Comparison of ENCODE assay signal across 11 cellular contexts in genomic region chr7:34096135-34096775, GRCh38.
DNase-seq lines count a peak whose midpoint lies in the region; ATAC-seq and TF ChIP-seq lines count a peak whose summit lies in the region.
"Had no signal": no experiment of that assay in that cellular context is flagged by ENCODE, and none has a peak within 500 bp of the region (broad histone marks: within the 10 kb centered on the region; RNA-seq: fewer than 3 reads in every experiment).

No MANE protein-coding gene starts in this region.

- no peak for TF ChIP-seq POLR2A in adrenal gland (IDR thresholded peaks at IDR 0.05)
- no peak for TF ChIP-seq POLR2A in heart left ventricle (IDR thresholded peaks at IDR 0.05)

- H3K9me3 Mint-ChIP-seq in activated T-cell treated with anti-CD3 and anti-CD28 coated beads, Interleukin-2, amount 50 U/mL, for 72 hours: peaks cover 0 to 3% of the 10 kb centered on the region in 2 donors

- peak overlapping the region; percentile 72 for H3K4me2 ChIP-seq in skeletal muscle satellite cell (ENCODE audit: low read length)

- H3K9ac ChIP-seq in skeletal muscle satellite cell (ENCODE audit: low read depth, low read length): no peak overlapping the region

- peak; percentile 24 to 95 (median 89) for ATAC-seq in heart left ventricle
- no peak for ATAC-seq in GM19324 (IDR thresholded peaks at IDR 0.05; ENCODE audit: low FRiP score, unreplicated experiment)
- ATAC-seq in activated T-cell treated with anti-CD3 and anti-CD28 coated beads, Interleukin-2, amount 50 U/mL, for 72 hours (replicated peaks in 1 of 2): no peak
- no peak for ATAC-seq in GM18907 (IDR thresholded peaks at IDR 0.05; ENCODE audit: unreplicated experiment)

- no peaks in the 10 kb centered on the region for H3K36me3 Mint-ChIP-seq in activated T-cell treated with anti-CD3 and anti-CD28 coated beads, Interleukin-2, amount 50 U/mL, for 72 hours (ENCODE audit: insufficient read depth in 2 of 2)

- intact Hi-C loops in adrenal gland (cut with DNase I): no loop called here
- intact Hi-C loops in heart left ventricle (cut with DNase I): loop anchor here in 1 of 10 donors (10.0 kb wide), 1 partner anchor 69 kb away; no protein-coding TSS in a partner anchor

- H3K4me3 ChIP-seq in adrenal gland (no peak overlapping the region), heart left ventricle (no peak overlapping the region), skeletal muscle satellite cell (ENCODE audit: low read length) (no peak overlapping the region)
- H3K4me3 ChIP-seq: skin epidermis had no signal

- no peaks in the 10 kb centered on the region for H3K4me1 Mint-ChIP-seq in activated T-cell treated with anti-CD3 and anti-CD28 coated beads, Interleukin-2, amount 50 U/mL, for 72 hours (ENCODE audit: low read depth)

- peak; percentile 93 for DNase-seq in GM04504 (ENCODE audit: low read depth)
- DNase-seq in adrenal gland: peak in 6 of 7 donors; percentile 33 to 80 (median 58)
- peak; percentile 23 to 82 (median 66) for DNase-seq in heart left ventricle
- no peak for DNase-seq in activated T-cell treated with anti-CD3 and anti-CD28 coated beads, Interleukin-2, amount 50 U/mL, for 72 hours
- no peak for DNase-seq in activated CD4-positive, alpha-beta T cell treated with anti-CD3 and anti-CD28 coated beads, Interleukin-2, amount 50 U/mL, for 1 hour
- DNase-seq: activated T-cell treated with anti-CD3 and anti-CD28 coated beads, Interleukin-2, amount 50 U/mL, for 1 hour; KG1 had no signal

- H3K27me3 Mint-ChIP-seq in activated T-cell treated with anti-CD3 and anti-CD28 coated beads, Interleukin-2, amount 50 U/mL, for 72 hours (ENCODE audit: low read depth): no peaks in the 10 kb centered on the region

- no peak overlapping the region for H3K27ac Mint-ChIP-seq in activated T-cell treated with anti-CD3 and anti-CD28 coated beads, Interleukin-2, amount 50 U/mL, for 72 hours

- H3K9me3 ChIP-seq in adrenal gland (replicated peaks in 1 of 3) (no peaks in the 10 kb centered on the region), heart left ventricle (peaks cover 0 to 9% (median 0%) of the 10 kb centered on the region in 12 donors), skeletal muscle satellite cell (replicated peaks; ENCODE audit: low read length) (no peaks in the 10 kb centered on the region)

- no peak for TF ChIP-seq CTCF in adrenal gland (IDR thresholded peaks at IDR 0.05)
- TF ChIP-seq CTCF in heart left ventricle (IDR thresholded peaks at IDR 0.05): no peak

- no peaks in the 10 kb centered on the region for H3K36me3 ChIP-seq in adrenal gland (replicated peaks in 1 of 2)
- H3K36me3 ChIP-seq in heart left ventricle: no peaks in the 10 kb centered on the region
- H3K36me3 ChIP-seq in skeletal muscle satellite cell (ENCODE audit: insufficient read depth, low read length): no peaks in the 10 kb centered on the region

- no peak overlapping the region for H3K4me3 Mint-ChIP-seq in activated T-cell treated with anti-CD3 and anti-CD28 coated beads, Interleukin-2, amount 50 U/mL, for 72 hours

- WGBS in adrenal gland, 4 donors: 65 to 75% (median 70%) methylated on average over 5 of the region's 5 CpGs
- 60 to 76% (median 67%) methylated on average over 5 of the region's 5 CpGs for WGBS in heart left ventricle, 4 donors

- H3K4me1 ChIP-seq in adrenal gland (replicated peaks in 1 of 2) (peaks cover 0 to 6% of the 10 kb centered on the region in 2 donors), heart left ventricle (peaks cover 0 to 8% (median 0%) of the 10 kb centered on the region in 12 donors), skeletal muscle satellite cell (ENCODE audit: control insufficient read depth, insufficient read depth, low read length) (peaks cover 17% of the 10 kb centered on the region)

- H3K27ac ChIP-seq in adrenal gland (peak overlapping the region in 2 of 5 donors; percentile 34 to 71), heart left ventricle (peak overlapping the region in 5 of 12 donors; percentile 11 to 39 (median 22))
- H3K27ac ChIP-seq: skin epidermis had no signal

- H3K27me3 ChIP-seq in adrenal gland (no peaks in the 10 kb centered on the region), heart left ventricle (no peaks in the 10 kb centered on the region), skeletal muscle satellite cell (ENCODE audit: control insufficient read depth, insufficient read depth, low read length) (no peaks in the 10 kb centered on the region)

Comparison
In these comparisons a context has a peak if more than half of its experiments do, and no peak if none do; other contexts are left out.
1. DNase-seq: peak in GM04504 (single experiment), adrenal gland (6 of 7) and heart left ventricle (5 of 5); none in activated T-cell treated with anti-CD3 and anti-CD28 coated beads, Interleukin-2, amount 50 U/mL, for 72 hours (0 of 2) and activated CD4-positive, alpha-beta T cell treated with anti-CD3 and anti-CD28 coated beads, Interleukin-2, amount 50 U/mL, for 1 hour (single experiment).
2. ATAC-seq: peak in heart left ventricle (4 of 4); none in GM19324 (single experiment), activated T-cell treated with anti-CD3 and anti-CD28 coated beads, Interleukin-2, amount 50 U/mL, for 72 hours (0 of 2) and GM18907 (single experiment).